In the genomic region with DNA sequence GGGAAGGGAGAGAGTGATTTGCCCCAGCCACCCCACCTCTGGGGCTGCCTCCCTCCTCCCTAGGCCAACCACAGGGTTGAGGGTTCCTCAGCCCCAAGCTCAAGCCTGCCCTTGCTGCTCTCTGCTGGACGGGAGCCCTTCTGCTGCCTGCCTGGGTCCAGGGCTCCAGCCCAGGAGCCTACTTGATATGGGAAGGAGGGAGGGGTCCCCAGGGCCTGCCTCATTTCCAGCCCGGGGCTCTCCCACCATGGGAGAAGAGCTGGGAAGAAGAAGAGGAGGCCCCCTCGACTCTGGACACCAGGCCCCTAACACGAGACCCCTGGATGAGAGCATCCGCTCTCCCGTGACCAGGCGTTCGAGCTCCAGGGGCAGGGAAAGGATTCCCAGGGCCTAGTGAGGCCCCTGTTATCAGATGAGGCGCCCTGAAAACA, we compare ENCODE assay signal across 1 cellular context.
TF ChIP-seq lines count a peak whose summit lies in the region.

No MANE protein-coding gene starts in this region.

TF ChIP-seq in A549, 52 proteins besides CTCF, POLR2A, EP300 and RAD21 (continued from another document):
- TF ChIP-seq, protein P1, sequence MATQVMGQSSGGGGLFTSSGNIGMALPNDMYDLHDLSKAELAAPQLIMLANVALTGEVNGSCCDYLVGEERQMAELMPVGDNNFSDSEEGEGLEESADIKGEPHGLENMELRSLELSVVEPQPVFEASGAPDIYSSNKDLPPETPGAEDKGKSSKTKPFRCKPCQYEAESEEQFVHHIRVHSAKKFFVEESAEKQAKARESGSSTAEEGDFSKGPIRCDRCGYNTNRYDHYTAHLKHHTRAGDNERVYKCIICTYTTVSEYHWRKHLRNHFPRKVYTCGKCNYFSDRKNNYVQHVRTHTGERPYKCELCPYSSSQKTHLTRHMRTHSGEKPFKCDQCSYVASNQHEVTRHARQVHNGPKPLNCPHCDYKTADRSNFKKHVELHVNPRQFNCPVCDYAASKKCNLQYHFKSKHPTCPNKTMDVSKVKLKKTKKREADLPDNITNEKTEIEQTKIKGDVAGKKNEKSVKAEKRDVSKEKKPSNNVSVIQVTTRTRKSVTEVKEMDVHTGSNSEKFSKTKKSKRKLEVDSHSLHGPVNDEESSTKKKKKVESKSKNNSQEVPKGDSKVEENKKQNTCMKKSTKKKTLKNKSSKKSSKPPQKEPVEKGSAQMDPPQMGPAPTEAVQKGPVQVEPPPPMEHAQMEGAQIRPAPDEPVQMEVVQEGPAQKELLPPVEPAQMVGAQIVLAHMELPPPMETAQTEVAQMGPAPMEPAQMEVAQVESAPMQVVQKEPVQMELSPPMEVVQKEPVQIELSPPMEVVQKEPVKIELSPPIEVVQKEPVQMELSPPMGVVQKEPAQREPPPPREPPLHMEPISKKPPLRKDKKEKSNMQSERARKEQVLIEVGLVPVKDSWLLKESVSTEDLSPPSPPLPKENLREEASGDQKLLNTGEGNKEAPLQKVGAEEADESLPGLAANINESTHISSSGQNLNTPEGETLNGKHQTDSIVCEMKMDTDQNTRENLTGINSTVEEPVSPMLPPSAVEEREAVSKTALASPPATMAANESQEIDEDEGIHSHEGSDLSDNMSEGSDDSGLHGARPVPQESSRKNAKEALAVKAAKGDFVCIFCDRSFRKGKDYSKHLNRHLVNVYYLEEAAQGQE (IDR thresholded peaks at IDR 0.05), result no peak
- TF ChIP-seq HOXB5 (CRISPR knock-in tag; IDR thresholded peaks at IDR 0.05) (no peak), JUNB (IDR thresholded peaks at IDR 0.05) (no peak), RCOR1 (IDR thresholded peaks at IDR 0.05; ENCODE audit: low read depth, low read length) (no peak), EHMT2 (IDR thresholded peaks at IDR 0.05; ENCODE audit: low read depth) (no peak), HDAC2 (IDR thresholded peaks at IDR 0.05) (no peak), TP53 (CRISPR knock-in tag; IDR thresholded peaks at IDR 0.05) (no peak)
- TF ChIP-seq, protein P2, sequence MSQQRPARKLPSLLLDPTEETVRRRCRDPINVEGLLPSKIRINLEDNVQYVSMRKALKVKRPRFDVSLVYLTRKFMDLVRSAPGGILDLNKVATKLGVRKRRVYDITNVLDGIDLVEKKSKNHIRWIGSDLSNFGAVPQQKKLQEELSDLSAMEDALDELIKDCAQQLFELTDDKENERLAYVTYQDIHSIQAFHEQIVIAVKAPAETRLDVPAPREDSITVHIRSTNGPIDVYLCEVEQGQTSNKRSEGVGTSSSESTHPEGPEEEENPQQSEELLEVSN (IDR thresholded peaks at IDR 0.05; ENCODE audit: borderline replicate concordance, low read depth), result no peak
- TF ChIP-seq, protein P3, sequence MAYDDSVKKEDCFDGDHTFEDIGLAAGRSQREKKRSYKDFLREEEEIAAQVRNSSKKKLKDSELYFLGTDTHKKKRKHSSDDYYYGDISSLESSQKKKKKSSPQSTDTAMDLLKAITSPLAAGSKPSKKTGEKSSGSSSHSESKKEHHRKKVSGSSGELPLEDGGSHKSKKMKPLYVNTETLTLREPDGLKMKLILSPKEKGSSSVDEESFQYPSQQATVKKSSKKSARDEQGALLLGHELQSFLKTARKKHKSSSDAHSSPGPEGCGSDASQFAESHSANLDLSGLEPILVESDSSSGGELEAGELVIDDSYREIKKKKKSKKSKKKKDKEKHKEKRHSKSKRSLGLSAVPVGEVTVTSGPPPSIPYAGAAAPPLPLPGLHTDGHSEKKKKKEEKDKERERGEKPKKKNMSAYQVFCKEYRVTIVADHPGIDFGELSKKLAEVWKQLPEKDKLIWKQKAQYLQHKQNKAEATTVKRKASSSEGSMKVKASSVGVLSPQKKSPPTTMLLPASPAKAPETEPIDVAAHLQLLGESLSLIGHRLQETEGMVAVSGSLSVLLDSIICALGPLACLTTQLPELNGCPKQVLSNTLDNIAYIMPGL (CRISPR knock-in tag; IDR thresholded peaks at IDR 0.05; ENCODE audit: borderline replicate concordance), result no peak
TF ChIP-seq in A549: peak in this region for 0.
